8 cellular contexts compared by ENCODE assay signal in the genomic region with DNA sequence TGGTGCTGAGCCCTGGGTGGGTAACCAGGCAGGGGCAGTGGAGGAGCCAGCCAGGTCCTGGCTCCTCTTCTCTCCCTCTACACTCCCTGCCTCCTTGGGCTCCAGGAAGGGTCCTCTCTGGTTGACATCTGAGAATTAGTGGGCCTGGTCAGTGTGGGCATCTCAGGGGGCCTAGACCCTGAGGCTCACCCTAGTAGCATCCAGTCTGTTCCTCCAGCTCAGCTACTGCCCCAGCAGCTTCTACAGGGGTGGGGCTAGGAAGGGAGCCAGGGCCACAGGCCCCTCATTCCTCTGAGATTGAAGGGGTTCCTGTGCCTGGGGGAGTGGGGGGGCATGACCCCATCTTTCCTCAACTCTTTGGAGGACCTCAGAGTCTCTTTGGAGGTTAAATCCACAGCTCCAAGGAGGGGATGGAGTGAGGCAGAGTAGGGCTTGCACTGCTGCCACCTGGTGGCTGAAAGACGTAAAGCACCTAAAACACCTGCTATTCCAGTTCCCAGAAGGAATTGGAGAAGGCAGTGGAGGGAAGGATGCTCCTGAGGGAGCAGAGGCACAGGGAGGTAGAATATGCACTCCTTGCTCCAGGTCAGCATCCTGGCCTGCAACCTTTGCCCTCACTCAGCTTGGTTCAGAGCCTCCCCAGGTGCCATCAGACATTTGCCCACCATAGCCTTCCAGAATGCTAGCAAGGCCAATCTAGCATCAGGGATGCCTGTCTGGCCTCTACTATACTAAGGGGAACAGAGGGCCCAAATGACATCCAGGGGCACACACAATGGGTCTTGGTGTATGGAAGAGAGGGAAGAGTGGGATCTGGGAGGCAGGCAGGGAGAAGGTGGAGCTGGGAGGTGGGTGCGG. TPM values are rescaled to one million over a fixed set of nuclear protein-coding genes. Genes with fewer than 3 reads are reported as not detected.
A peak's percentile ranks its signal among the peaks of the same experiment; 100 is the strongest.
DNase-seq lines count a peak whose midpoint lies in the region; ATAC-seq and TF ChIP-seq lines count a peak whose summit lies in the region.

No MANE protein-coding gene starts in this region.

- intact Hi-C loops in MCF 10A (cut with micrococcal nuclease) = loop anchor here (1.0 to 2.0 kb wide), 4 partner anchors 24 to 195 kb away; no protein-coding TSS in a partner anchor

- H3K9me3 Mint-ChIP-seq in MCF 10A (ENCODE audit: unreplicated experiment) = no peaks in the 10 kb centered on the region
- no peaks in the 10 kb centered on the region for H3K9me3 Mint-ChIP-seq in stimulated activated memory B cell treated with anti-CD40 and anti-IgM and Interleukin-4, amounts not matched to agents 10 μg/mL and 1 μg/mL and 100 μg/mL, for 72 hours

- no peak for ATAC-seq in HG03439 (IDR thresholded peaks at IDR 0.05; ENCODE audit: unreplicated experiment)
- no peak for ATAC-seq in stimulated activated memory B cell treated with anti-CD40 and anti-IgM and Interleukin-4, amounts not matched to agents 10 μg/mL and 1 μg/mL and 100 μg/mL, for 72 hours

- POLR2A ChIA-PET in MCF 10A (lab: Yijun Ruan, JAX) = interaction anchor here (0.6 to 1.0 kb wide), 3 partner anchors 27 to 239 kb away, joined by 3 to 5 read pairs (median 3); partner anchors contain the start of genes CYB561D2, HEMK1, HYAL1 and NPRL2

- no peak overlapping the region for H3K27ac Mint-ChIP-seq in MCF 10A (ENCODE audit: low read depth, unreplicated experiment)
- no peak overlapping the region for H3K27ac Mint-ChIP-seq in stimulated activated memory B cell treated with anti-CD40 and anti-IgM and Interleukin-4, amounts not matched to agents 10 μg/mL and 1 μg/mL and 100 μg/mL, for 72 hours

- DNase-seq in NCI-H1417 (lab: John Stamatoyannopoulos, UW) (peak; percentile 46 to 81 (median 55)), UCSD-AML1 (lab: John Stamatoyannopoulos, UW; ENCODE audit: unreplicated experiment) (peak; percentile 58), MCF 10A (ENCODE audit: unreplicated experiment) (peak; percentile 69), inferior parietal cortex (ENCODE audit: extremely low spot score) (peak; percentile 86)
- peak; percentile 72 for DNase-seq in stimulated activated CD4-positive, alpha-beta T cell treated with anti-CD3 and anti-CD28 coated beads, Interleukin-15, amount 100 ng/mL, for 24 hours

- H3K4me1 Mint-ChIP-seq in MCF 10A (ENCODE audit: insufficient read depth, unreplicated experiment) = no peaks in the 10 kb centered on the region
- no peaks in the 10 kb centered on the region for H3K4me1 Mint-ChIP-seq in stimulated activated memory B cell treated with anti-CD40 and anti-IgM and Interleukin-4, amounts not matched to agents 10 μg/mL and 1 μg/mL and 100 μg/mL, for 72 hours

- BruUV-seq in MCF 10A (replicated peaks; lab: Mats Ljungman, UMichigan) = no TSS peak

- CTCF ChIA-PET in MCF 10A (lab: Yijun Ruan, JAX) = interaction anchor here (0.5 to 5.7 kb wide), 45 partner anchors 9 to 924 kb away, joined by 3 to 53 read pairs (median 5); partner anchors contain the start of genes CYB561D2, MAPKAPK3, NPRL2 and ZMYND10

- no peak overlapping the region for H3K4me3 Mint-ChIP-seq in MCF 10A (ENCODE audit: unreplicated experiment)
- H3K4me3 Mint-ChIP-seq in stimulated activated memory B cell treated with anti-CD40 and anti-IgM and Interleukin-4, amounts not matched to agents 10 μg/mL and 1 μg/mL and 100 μg/mL, for 72 hours = no peak overlapping the region

- peaks cover 18% of the 10 kb centered on the region for H3K27me3 Mint-ChIP-seq in MCF 10A (ENCODE audit: insufficient read depth, unreplicated experiment)
- H3K27me3 Mint-ChIP-seq in stimulated activated memory B cell treated with anti-CD40 and anti-IgM and Interleukin-4, amounts not matched to agents 10 μg/mL and 1 μg/mL and 100 μg/mL, for 72 hours = peaks cover 48% of the 10 kb centered on the region

- H3K36me3 Mint-ChIP-seq in MCF 10A (ENCODE audit: insufficient read depth, unreplicated experiment) = no peaks in the 10 kb centered on the region
- no peaks in the 10 kb centered on the region for H3K36me3 Mint-ChIP-seq in stimulated activated memory B cell treated with anti-CD40 and anti-IgM and Interleukin-4, amounts not matched to agents 10 μg/mL and 1 μg/mL and 100 μg/mL, for 72 hours

- TF ChIP-seq CTCF in GM12873 (IDR thresholded peaks at IDR 0.05; ENCODE audit: insufficient read depth, low read depth, low read length, missing control alignments) = peak; percentile 95
- peak; percentile 73 for TF ChIP-seq CTCF in MCF 10A (IDR thresholded peaks at IDR 0.05; ENCODE audit: unreplicated experiment)

RNA-seq across cellular contexts. Expression of gene C3orf18, which starts 25.1 kb away (rescaled TPM):
- total RNA-seq in MCF 10A (2022) = 1.3 and 1.9 TPM in 2 replicates

RNA-seq across cellular contexts. Expression of gene HEMK1, which starts 26.9 kb away (rescaled TPM):
- total RNA-seq in MCF 10A (2022) = 19.9 and 23.8 TPM in 2 replicates

RNA-seq across cellular contexts. Expression of gene CACNA2D2, which starts 39.0 kb away (rescaled TPM):
- total RNA-seq in MCF 10A (2022) = not detected in 2 replicates
